Comparison of ENCODE assay signal across 6 cellular contexts in genomic region chr1:162784926-162785325, GRCh38. TPM values are rescaled to one million over a fixed set of nuclear protein-coding genes. Genes with fewer than 3 reads are reported as not detected.
DNase-seq lines count a peak whose midpoint lies in the region; ATAC-seq, FAIRE-seq and TF ChIP-seq lines count a peak whose summit lies in the region.
"Not testable (repeated sequence)": the region's sequence is repeated elsewhere in the genome, so short reads cannot be mapped to it uniquely, and the experiment has no call there.

No MANE protein-coding gene starts in this region.

- TF ChIP-seq POLR2A in right lobe of liver (IDR thresholded peaks at IDR 0.05), result not testable (repeated sequence)

- not testable (repeated sequence) for DNase-seq in D721Med (ENCODE audit: insufficient read length, low spot score); ascending aorta (ENCODE audit: low spot score in 2 of 2); right lobe of liver; thoracic aorta (ENCODE audit: low spot score)

- not testable (repeated sequence) for TF ChIP-seq CTCF in D721Med (IDR thresholded peaks at IDR 0.05; ENCODE audit: insufficient read depth, missing control alignments); ascending aorta (IDR thresholded peaks at IDR 0.05); right lobe of liver (IDR thresholded peaks at IDR 0.05); thoracic aorta (IDR thresholded peaks at IDR 0.05)

- intact Hi-C loops in ascending aorta (cut with DNase I); right lobe of liver (cut with DNase I): not testable (repeated sequence)

- not testable (repeated sequence) for H3K4me3 ChIP-seq in ascending aorta, right lobe of liver, thoracic aorta

- peaks cover 0 to 17% of the 10 kb centered on the region in 2 donors for H3K36me3 ChIP-seq in ascending aorta
- H3K36me3 ChIP-seq in right lobe of liver, thoracic aorta: not testable (repeated sequence)

- WGBS in right lobe of liver (ENCODE audit: insufficient coverage, low coverage, low lambda C conversion rate, missing lambda C conversion rate), result 40% methylated on average over 1 of the region's 1 CpG

- not testable (repeated sequence) for H3K27me3 ChIP-seq in ascending aorta; layer of hippocampus (ENCODE audit: control insufficient read depth, insufficient read depth, low read length); right lobe of liver; thoracic aorta (replicated peaks; ENCODE audit: insufficient read depth)

- H3K9me3 ChIP-seq in ascending aorta, right lobe of liver, thoracic aorta: not testable (repeated sequence)

- FAIRE-seq in D721Med (lab: Jason Lieb, UNC), result peak; percentile 38

- H3K4me1 ChIP-seq in ascending aorta; thoracic aorta (ENCODE audit: control insufficient read depth in 1 of 2, low read depth in 2 of 2): not testable (repeated sequence)
- H3K4me1 ChIP-seq in right lobe of liver, result peaks cover 0 to 23% (median 1%) of the 10 kb centered on the region in 4 donors

- ATAC-seq in right lobe of liver, result peak; percentile 50 to 69 (median 68)
- ATAC-seq in thoracic aorta (ENCODE audit: insufficient number of reproducible peaks, low FRiP score, low read depth), result not testable (repeated sequence)

- H3K27ac ChIP-seq in ascending aorta, result peak overlapping the region; percentile 31 to 48
- H3K27ac ChIP-seq in cingulate gyrus (ENCODE audit: low read depth, low read length), result peak overlapping the region; percentile 39
- H3K27ac ChIP-seq in layer of hippocampus (ENCODE audit: low read depth, low read length), result peak overlapping the region; percentile 73
- H3K27ac ChIP-seq in right lobe of liver, result peak overlapping the region in 2 of 3 donors; percentile 36 to 71
- peak overlapping the region; percentile 7 to 55 for H3K27ac ChIP-seq in thoracic aorta

RNA-seq across cellular contexts. Expression of gene HSD17B7, which starts 5.6 kb away (rescaled TPM):
- total RNA-seq in ascending aorta (6.6 TPM), right lobe of liver (10 to 100 TPM; 10.4 to 32.1 (median 17.6) TPM), thoracic aorta (10 to 100 TPM; 10.4 to 14.4 TPM)
